Comparison of ENCODE assay signal across 18 cellular contexts in genomic region chr9:125479846-125480615, GRCh38.
"Had no signal": no experiment of that assay in that cellular context is flagged by ENCODE, and none has a peak within 500 bp of the region (broad histone marks: within the 10 kb centered on the region; RNA-seq: fewer than 3 reads in every experiment).

No MANE protein-coding gene starts in this region.

- H3K27me3 Mint-ChIP-seq: activated CD4-positive, alpha-beta memory T cell treated with anti-CD3 and anti-CD28 coated beads for 36 hours; activated naive CD8-positive, alpha-beta T cell treated with anti-CD3 and anti-CD28 coated beads for 36 hours had no signal

- H3K9me3 ChIP-seq: esophagus squamous epithelium, heart left ventricle, psoas muscle, transverse colon had no signal

- H3K9me3 Mint-ChIP-seq: activated CD4-positive, alpha-beta memory T cell treated with anti-CD3 and anti-CD28 coated beads for 36 hours; activated naive CD8-positive, alpha-beta T cell treated with anti-CD3 and anti-CD28 coated beads for 36 hours; activated T-cell treated with anti-CD3 and anti-CD28 coated beads, Interleukin-2, amount 50 U/mL, for 72 hours; nephron; T-helper 2 cell treated with Interferon-gamma antibody and Interleukin-4, amounts not matched to agents 5 μg/mL and 100 μg/mL, for 36 hours had no signal

- H3K4me1 Mint-ChIP-seq: activated naive CD8-positive, alpha-beta T cell treated with anti-CD3 and anti-CD28 coated beads for 36 hours had no signal

- H3K4me1 ChIP-seq: psoas muscle had no signal

- DNase-seq: activated CD4-positive, alpha-beta memory T cell treated with anti-CD3 and anti-CD28 coated beads for 36 hours; activated CD4-positive, alpha-beta T cell treated with anti-CD3 and anti-CD28 coated beads for 1 hour; activated gamma-delta T cell treated with Interleukin-2 at 50 U/mL for 16 hours; activated naive CD8-positive, alpha-beta T cell treated with anti-CD3 and anti-CD28 coated beads for 36 hours; activated T-cell treated with anti-CD3 and anti-CD28 coated beads, Interleukin-2, amount 50 U/mL, for 72 hours; dorsolateral prefrontal cortex; esophagus squamous epithelium; foreskin fibroblast; heart left ventricle; occipital lobe; psoas muscle; stimulated activated CD4-positive, alpha-beta T cell treated with anti-CD3 and anti-CD28 coated beads, Interleukin-2, amount 100 ng/mL, for 24 hours; stimulated activated naive CD4-positive, alpha-beta T cell; substantia nigra; transverse colon had no signal

- H3K27ac Mint-ChIP-seq: activated CD4-positive, alpha-beta memory T cell treated with anti-CD3 and anti-CD28 coated beads for 36 hours; activated naive CD8-positive, alpha-beta T cell treated with anti-CD3 and anti-CD28 coated beads for 36 hours; activated T-cell treated with anti-CD3 and anti-CD28 coated beads, Interleukin-2, amount 50 U/mL, for 72 hours; nephron; T-helper 2 cell treated with Interferon-gamma antibody and Interleukin-4, amounts not matched to agents 5 μg/mL and 100 μg/mL, for 36 hours had no signal

- H3K4me3 ChIP-seq: dorsolateral prefrontal cortex, esophagus squamous epithelium, heart left ventricle, psoas muscle, transverse colon had no signal

- H3K4me3 Mint-ChIP-seq: activated CD4-positive, alpha-beta memory T cell treated with anti-CD3 and anti-CD28 coated beads for 36 hours; activated naive CD8-positive, alpha-beta T cell treated with anti-CD3 and anti-CD28 coated beads for 36 hours; activated T-cell treated with anti-CD3 and anti-CD28 coated beads, Interleukin-2, amount 50 U/mL, for 72 hours; nephron; T-helper 2 cell treated with Interferon-gamma antibody and Interleukin-4, amounts not matched to agents 5 μg/mL and 100 μg/mL, for 36 hours had no signal

- H3K27me3 ChIP-seq: dorsolateral prefrontal cortex, esophagus squamous epithelium, heart left ventricle, transverse colon had no signal

- H3K27ac ChIP-seq: dorsolateral prefrontal cortex, esophagus squamous epithelium, heart left ventricle, psoas muscle, transverse colon had no signal

- ATAC-seq: activated T-cell treated with anti-CD3 and anti-CD28 coated beads, Interleukin-2, amount 50 U/mL, for 72 hours; heart left ventricle; psoas muscle; sciatic nerve had no signal
